ENCODE assay signal across 17 cellular contexts in genomic region chr5:60671899-60672692, GRCh38. TPM values are rescaled to one million over a fixed set of nuclear protein-coding genes. Genes with fewer than 3 reads are reported as not detected.
DNase-seq lines count a peak whose midpoint lies in the region; ATAC-seq and TF ChIP-seq lines count a peak whose summit lies in the region.
"Had no signal": no experiment of that assay in that cellular context is flagged by ENCODE, and none has a peak within 500 bp of the region (broad histone marks: within the 10 kb centered on the region; RNA-seq: fewer than 3 reads in every experiment).

No MANE protein-coding gene starts in this region.

- peak overlapping the region; percentile 28 for H3K27ac ChIP-seq in VCaP

- H3K4me1 Mint-ChIP-seq in neural crest cell, result peaks cover 10% of the 10 kb centered on the region
- H3K4me1 Mint-ChIP-seq: B cell had no signal

- no peaks in the 10 kb centered on the region for H3K9me3 Mint-ChIP-seq in neural crest cell
- H3K9me3 Mint-ChIP-seq: CD4-positive, alpha-beta T cell had no signal

- H3K4me3 Mint-ChIP-seq in neural crest cell, result no peak overlapping the region
- H3K4me3 Mint-ChIP-seq: B cell; CD4-positive, alpha-beta T cell had no signal

- DNase-seq in left colon (no peak), neural crest cell (ENCODE audit: low read depth, low spot score) (no peak), NCI-H1436 treated with DMSO at 0.1 percent for 48 hours (lab: John Stamatoyannopoulos, UW) (no peak), T-helper 2 cell (no peak)
- no peak for DNase-seq in stimulated activated naive CD8-positive, alpha-beta T cell treated with anti-CD3 and anti-CD28 coated beads, Interleukin-15, Interleukin-2, amounts not matched to agents 100 U/mL and 50 U/mL, for 24 hours
- DNase-seq: CD4-positive, alpha-beta T cell; DND-41; Karpas-422; MG63; NCI-H1092; NCI-H2081 treated with DMSO at 0.1 percent for 48 hours; NCI-H524; SK-N-SH had no signal

- no peaks in the 10 kb centered on the region for H3K27me3 Mint-ChIP-seq in neural crest cell (ENCODE audit: low read depth)
- H3K27me3 Mint-ChIP-seq: B cell; CD4-positive, alpha-beta T cell had no signal

- H3K27ac Mint-ChIP-seq in neural crest cell (ENCODE audit: unreplicated experiment), result peak overlapping the region; percentile 31
- H3K27ac Mint-ChIP-seq: B cell; CD4-positive, alpha-beta T cell had no signal

- no peak for TF ChIP-seq CTCF in VCaP (conservative IDR thresholded peaks at IDR 0.05)
- no peak for TF ChIP-seq CTCF in neural crest cell (conservative IDR thresholded peaks at IDR 0.05)

- H3K36me3 Mint-ChIP-seq in neural crest cell (ENCODE audit: low read depth), result peaks cover 2% of the 10 kb centered on the region

- ATAC-seq in left colon, result peak; percentile 15
- ATAC-seq in stimulated activated naive CD8-positive, alpha-beta T cell treated with anti-CD3 and anti-CD28 coated beads, Interleukin-15, Interleukin-2, amounts not matched to agents 100 U/mL and 50 U/mL, for 24 hours, result no peak
- ATAC-seq in HG02588 (IDR thresholded peaks at IDR 0.05; ENCODE audit: unreplicated experiment), result no peak
- ATAC-seq: Right ventricle myocardium inferior had no signal

- intact Hi-C loops in left colon (cut with DNase I, micrococcal nuclease), result loop anchor here in 1 of 2 donors (10.0 kb wide), 1 partner anchor 1263 kb away; no protein-coding TSS in a partner anchor

RNA-seq across cellular contexts. Expression of gene DEPDC1B, which starts 27.9 kb away (rescaled TPM):
- total RNA-seq in left colon, result 1 to 10 TPM; 5.3 to 7.0 TPM
- 60.4 and 60.9 TPM in 2 replicates for total RNA-seq in neural crest cell
